23 cellular contexts compared by ENCODE assay signal in the genomic region with DNA sequence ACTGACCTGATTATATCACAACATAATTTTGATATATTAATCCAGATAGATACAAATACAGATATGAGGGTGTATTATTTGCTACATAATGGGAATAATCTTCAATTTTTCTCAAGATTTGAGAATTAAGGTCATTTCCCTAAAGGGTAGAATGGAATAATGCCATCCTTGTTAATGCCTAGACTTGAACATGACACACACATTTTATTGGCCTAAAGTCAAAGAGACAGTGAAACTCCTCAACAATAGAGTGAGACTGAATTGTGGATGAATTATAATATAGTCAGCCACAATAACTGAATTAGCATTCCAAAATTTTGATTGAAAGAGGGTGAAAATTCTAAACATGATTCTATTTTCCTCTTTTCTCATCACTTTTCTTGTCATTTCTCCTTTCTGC.
DNase-seq lines count a peak whose midpoint lies in the region; FAIRE-seq and TF ChIP-seq lines count a peak whose summit lies in the region.
"Had no signal": no experiment of that assay in that cellular context is flagged by ENCODE, and none has a peak within 500 bp of the region (broad histone marks: within the 10 kb centered on the region; RNA-seq: fewer than 3 reads in every experiment).

No MANE protein-coding gene starts in this region.

- no peak for FAIRE-seq in bronchial epithelial cell (lab: Jason Lieb, UNC)
- FAIRE-seq: A549, GM12891, GM18507 had no signal

- no peaks in the 10 kb centered on the region for H3K9me3 ChIP-seq in WERI-Rb-1 (ENCODE audit: severe bottlenecking)
- H3K9me3 ChIP-seq: A549; BE2C; BLaER1 treated with 17β-estradiol and CSF1 and Interleukin-3, amounts not matched to agents 10 nM and 100 nM had no signal

- H3K36me3 ChIP-seq in bronchial epithelial cell (ENCODE audit: control insufficient read depth, insufficient read depth, low read length) (no peaks in the 10 kb centered on the region), WERI-Rb-1 (no peaks in the 10 kb centered on the region)
- H3K36me3 ChIP-seq: BE2C; BLaER1 treated with 17β-estradiol and CSF1 and Interleukin-3, amounts not matched to agents 10 nM and 100 nM had no signal

- H3K4me3 ChIP-seq in bronchial epithelial cell (ENCODE audit: low read depth, low read length): no peak overlapping the region
- no peak overlapping the region for H3K4me3 ChIP-seq in WERI-Rb-1 (ENCODE audit: low read depth, low read length)
- H3K4me3 ChIP-seq: A549; BLaER1 treated with 17β-estradiol and CSF1 and Interleukin-3, amounts not matched to agents 10 nM and 100 nM; GM23338 had no signal

- DNase-seq in COLO829 (ENCODE audit: low spot score) (peak; percentile 16), bronchial epithelial cell (ENCODE audit: low read depth) (peak; percentile 39), foreskin melanocyte (peak; percentile 61), WERI-Rb-1 (no peak), NCI-H2029 treated with DMSO at 0.1 percent for 48 hours (lab: John Stamatoyannopoulos, UW) (no peak), NCI-H82 treated with DMSO at 0.1 percent for 48 hours (lab: John Stamatoyannopoulos, UW; ENCODE audit: unreplicated experiment) (no peak)
- DNase-seq: 8988T; ACHN; AML-193; BE2C; Calu3; CD4-positive, alpha-beta T cell; CD8-positive, alpha-beta memory T cell; COR-L47; DMS53; DMS79 treated with DMSO at 0.1 percent for 48 hours; GF-D8; H9 had no signal

- no peak overlapping the region for H3K27ac ChIP-seq in WERI-Rb-1
- H3K27ac ChIP-seq: A549; BLaER1 treated with 17β-estradiol and CSF1 and Interleukin-3, amounts not matched to agents 10 nM and 100 nM had no signal

- H3K27me3 ChIP-seq in bronchial epithelial cell (ENCODE audit: control insufficient read depth, insufficient read depth, low read length) (no peaks in the 10 kb centered on the region), WERI-Rb-1 (ENCODE audit: insufficient read depth, low read depth, severe bottlenecking) (no peaks in the 10 kb centered on the region)
- H3K27me3 ChIP-seq: BE2C; BLaER1 treated with 17β-estradiol and CSF1 and Interleukin-3, amounts not matched to agents 10 nM and 100 nM had no signal

- TF ChIP-seq CTCF in bronchial epithelial cell (IDR thresholded peaks at IDR 0.05; ENCODE audit: insufficient read depth, low read length, severe bottlenecking): no peak
- no peak for TF ChIP-seq CTCF in WERI-Rb-1 (IDR thresholded peaks at IDR 0.05; ENCODE audit: low read depth, low read length)

Comparison
In these comparisons a context has a peak if more than half of its experiments do, and no peak if none do; other contexts are left out.
1. DNase-seq: peak in COLO829 (single experiment), bronchial epithelial cell (single experiment) and foreskin melanocyte (single experiment); none in WERI-Rb-1 (single experiment), NCI-H2029 treated with DMSO at 0.1 percent for 48 hours (single experiment) and NCI-H82 treated with DMSO at 0.1 percent for 48 hours (single experiment).